Comparison of ENCODE assay signal across 7 cellular contexts in the genomic region with DNA sequence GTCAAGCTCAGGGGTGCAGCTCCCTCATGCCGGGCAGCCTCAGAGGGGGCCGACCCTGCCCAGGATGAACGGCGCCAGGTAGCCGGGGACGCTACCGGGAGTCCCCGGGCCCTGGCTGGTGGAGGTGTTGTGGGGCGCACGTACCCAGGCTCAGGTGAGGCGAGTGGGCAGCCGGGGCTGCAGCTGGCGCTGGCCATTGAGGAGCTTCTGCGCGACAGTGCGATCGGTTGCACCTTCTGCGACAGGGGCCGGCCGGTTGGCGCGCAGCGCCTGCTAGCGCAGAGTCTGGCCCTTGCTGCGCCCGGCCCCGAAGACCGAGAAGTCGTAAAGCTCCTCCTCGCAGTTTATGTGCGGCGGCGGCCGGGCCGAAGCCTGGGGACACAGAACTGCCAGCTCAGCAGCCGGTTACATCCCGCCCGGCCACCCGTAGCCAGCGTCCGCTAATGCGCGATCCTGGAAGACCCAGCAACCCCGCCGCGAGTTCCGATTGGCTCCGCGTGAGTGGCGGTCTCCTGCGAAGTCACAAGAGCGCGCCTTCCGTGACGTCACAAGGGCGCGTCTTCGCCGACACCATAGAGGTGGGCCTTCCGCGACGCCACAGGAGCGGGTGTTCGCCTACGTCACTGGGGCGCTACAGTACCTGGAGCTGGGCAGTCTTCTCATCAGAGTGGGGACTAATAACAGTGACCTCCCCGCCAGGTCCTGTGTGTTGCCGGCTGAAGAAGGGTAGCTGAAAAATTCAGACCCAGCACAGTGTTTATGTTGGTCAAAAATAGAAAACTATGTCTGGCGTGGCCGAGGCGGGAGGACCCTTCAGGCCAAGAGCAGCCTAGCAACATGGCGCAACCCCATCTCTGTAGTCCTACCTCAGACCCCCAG.
A peak's percentile ranks its signal among the peaks of the same experiment; 100 is the strongest.
DNase-seq lines count a peak whose midpoint lies in the region; ATAC-seq, FAIRE-seq and TF ChIP-seq lines count a peak whose summit lies in the region.
"Not testable (repeated sequence)": the region's sequence is repeated elsewhere in the genome, so short reads cannot be mapped to it uniquely, and the experiment has no call there.

No MANE protein-coding gene starts in this region.

- in situ Hi-C loops in GM12878 (cut with MboI), result not testable (repeated sequence)

- peak overlapping the region; percentile 76 for H2AFZ ChIP-seq in GM12878 (ENCODE audit: control insufficient read depth, low read depth, low read length)

- peak; percentile 62 for FAIRE-seq in GM12878 (lab: Jason Lieb, UNC)

- H3K9ac ChIP-seq in GM12878 (ENCODE audit: control insufficient read depth, insufficient read depth, low read length), result peak overlapping the region; percentile 77

- H3K36me3 ChIP-seq in GM12878 (ENCODE audit: control insufficient read depth in 2 of 2, insufficient read depth in 2 of 2, low read length in 1 of 2), result not testable (repeated sequence)

- TSS peak; percentile 73 for BruUV-seq in GM12878 (replicated peaks; lab: Mats Ljungman, UMichigan)

- H3K4me3 ChIP-seq in GM12878 (peak overlapping the region; percentile 81), retinal pigment epithelial cell (ENCODE audit: low read length) (peak overlapping the region; percentile 76)

- peak overlapping the region; percentile 60 for H3K4me2 ChIP-seq in GM12878 (ENCODE audit: control insufficient read depth, insufficient read depth)

- not testable (repeated sequence) for TF ChIP-seq RAD21 in GM12878 (IDR thresholded peaks at IDR 0.05; ENCODE audit: insufficient read depth, low read depth, low read length)

- POLR2A ChIA-PET in GM12878 (lab: Charles Lee), result not testable (repeated sequence)

- peak; percentile 80 for TF ChIP-seq POLR2A in GM12878 (IDR thresholded peaks at IDR 0.05; ENCODE audit: low read depth, low read length)

- intact Hi-C loops in GM12878 (cut with micrococcal nuclease; ENCODE audit: unreplicated experiment), result not testable (repeated sequence)

- RAD21 ChIA-PET in GM12878 (lab: Charles Lee; ENCODE audit: unreplicated experiment), result interaction anchor here (1.3 kb wide), 1 partner anchor 154 kb away, joined by 4 read pairs; no protein-coding TSS in a partner anchor

- DNase-seq in NCI-H2029 treated with DMSO at 0.1 percent for 48 hours (lab: John Stamatoyannopoulos, UW) (peak; percentile 57), T1000 (lab: John Stamatoyannopoulos, UW) (peak; percentile 88), GM12878 (ENCODE audit: low read depth, low spot score) (peak; percentile 86), hypothalamus (lab: John Stamatoyannopoulos, UW) (peak; percentile 58 to 99 (median 96)), retinal pigment epithelial cell (ENCODE audit: low read depth) (peak; percentile 95)

- under 1% methylated on average over 69 of the region's 72 CpGs for WGBS in GM12878 (ENCODE audit: insufficient coverage, insufficient replicate concordance, low lambda C conversion rate, missing lambda C conversion rate)

- H3K4me1 ChIP-seq in GM12878 (ENCODE audit: control insufficient read depth, insufficient read depth, low read length), result not testable (repeated sequence)

- TF ChIP-seq EP300 in GM12878 (IDR thresholded peaks at IDR 0.05; ENCODE audit: borderline replicate concordance in 1 of 2, control insufficient read depth in 1 of 2, low read depth in 2 of 2, low read length in 2 of 2), result 0 out of 4 replicates have a peak, but pooled peaks of 1 of the 2 experiments have one; percentile 19

- peaks cover 14% of the 10 kb centered on the region for H3K79me2 ChIP-seq in GM12878 (ENCODE audit: control insufficient read depth, insufficient read depth, low read length)

- ATAC-seq in GM18511 (IDR thresholded peaks at IDR 0.05; ENCODE audit: unreplicated experiment) (peak; percentile 100), HG03025 (IDR thresholded peaks at IDR 0.05; ENCODE audit: low FRiP score, unreplicated experiment) (peak; percentile 99), GM12878 (peak; percentile 99)

- H3K27me3 ChIP-seq in GM12878 (replicated peaks in 1 of 2; ENCODE audit: control insufficient read depth in 2 of 2, insufficient read depth in 2 of 2, low read length in 1 of 2), result not testable (repeated sequence)

- H4K20me1 ChIP-seq in GM12878 (ENCODE audit: control insufficient read depth, insufficient read depth), result not testable (repeated sequence)

- SMC1A ChIA-PET in GM12878 (lab: Charles Lee; ENCODE audit: uncharacterized antibody, unreplicated experiment), result not testable (repeated sequence)

- TF ChIP-seq CTCF in GM12878 (IDR thresholded peaks at IDR 0.05 in 2 of 3, conservative IDR thresholded peaks at IDR 0.05 in 1 of 3; ENCODE audit: control insufficient read depth in 2 of 3, extremely low read depth in 1 of 3, insufficient read depth in 1 of 3, low read depth in 3 of 3, low read length in 3 of 3); retinal pigment epithelial cell (conservative IDR thresholded peaks at IDR 0.05; ENCODE audit: low read depth, low read length): not testable (repeated sequence)

- CTCF ChIA-PET in GM12878 (lab: Yijun Ruan, JAX), result not testable (repeated sequence)

- H3K9me3 ChIP-seq in GM12878 (replicated peaks; ENCODE audit: control insufficient read depth, insufficient read depth, low read length), result not testable (repeated sequence)

- peak overlapping the region; percentile 74 for H3K27ac ChIP-seq in GM12878 (ENCODE audit: control insufficient read depth, insufficient read depth)

TF ChIP-seq in GM12878, 131 proteins besides CTCF, POLR2A, EP300 and RAD21 (continues in another document):
- 0 out of 2 replicates have a peak, but pooled peaks have one; percentile 32 for TF ChIP-seq IKZF1 (conservative IDR thresholded peaks at IDR 0.05)
- peak; percentile 21 for TF ChIP-seq SIX5 (IDR thresholded peaks at IDR 0.05; ENCODE audit: low read depth, low read length, severe bottlenecking)
- peak; percentile 88 for TF ChIP-seq RFX5 (IDR thresholded peaks at IDR 0.05; ENCODE audit: low read depth, low read length)
- peak; percentile 71; the same call in 1 of the 2 replicates for TF ChIP-seq YY1 (IDR thresholded peaks at IDR 0.05; ENCODE audit: low read depth, low read length)
- TF ChIP-seq PML (IDR thresholded peaks at IDR 0.05; ENCODE audit: low read length), result 0 out of 2 replicates have a peak, but pooled peaks have one; percentile 60
- TF ChIP-seq CBX5 (IDR thresholded peaks at IDR 0.05; ENCODE audit: low read depth), result 0 out of 2 replicates have a peak, but pooled peaks have one; percentile 23
- TF ChIP-seq HCFC1 (IDR thresholded peaks at IDR 0.05; ENCODE audit: low read length), result peak; percentile 82
- TF ChIP-seq BHLHE40 (IDR thresholded peaks at IDR 0.05; ENCODE audit: borderline replicate concordance in 1 of 2, low read depth in 2 of 2, low read length in 1 of 2), result peak in 1 of 2 experiments; percentile 68; a peak in 2 of 4 replicates
- TF ChIP-seq ATF7 (IDR thresholded peaks at IDR 0.05; ENCODE audit: low read depth), result peak; percentile 71
- TF ChIP-seq, protein P1, sequence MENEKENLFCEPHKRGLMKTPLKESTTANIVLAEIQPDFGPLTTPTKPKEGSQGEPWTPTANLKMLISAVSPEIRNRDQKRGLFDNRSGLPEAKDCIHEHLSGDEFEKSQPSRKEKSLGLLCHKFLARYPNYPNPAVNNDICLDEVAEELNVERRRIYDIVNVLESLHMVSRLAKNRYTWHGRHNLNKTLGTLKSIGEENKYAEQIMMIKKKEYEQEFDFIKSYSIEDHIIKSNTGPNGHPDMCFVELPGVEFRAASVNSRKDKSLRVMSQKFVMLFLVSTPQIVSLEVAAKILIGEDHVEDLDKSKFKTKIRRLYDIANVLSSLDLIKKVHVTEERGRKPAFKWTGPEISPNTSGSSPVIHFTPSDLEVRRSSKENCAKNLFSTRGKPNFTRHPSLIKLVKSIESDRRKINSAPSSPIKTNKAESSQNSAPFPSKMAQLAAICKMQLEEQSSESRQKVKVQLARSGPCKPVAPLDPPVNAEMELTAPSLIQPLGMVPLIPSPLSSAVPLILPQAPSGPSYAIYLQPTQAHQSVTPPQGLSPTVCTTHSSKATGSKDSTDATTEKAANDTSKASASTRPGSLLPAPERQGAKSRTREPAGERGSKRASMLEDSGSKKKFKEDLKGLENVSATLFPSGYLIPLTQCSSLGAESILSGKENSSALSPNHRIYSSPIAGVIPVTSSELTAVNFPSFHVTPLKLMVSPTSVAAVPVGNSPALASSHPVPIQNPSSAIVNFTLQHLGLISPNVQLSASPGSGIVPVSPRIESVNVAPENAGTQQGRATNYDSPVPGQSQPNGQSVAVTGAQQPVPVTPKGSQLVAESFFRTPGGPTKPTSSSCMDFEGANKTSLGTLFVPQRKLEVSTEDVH (IDR thresholded peaks at IDR 0.05; ENCODE audit: low read depth, partially characterized antibody), result peak; percentile 70
- TF ChIP-seq BRCA1 (IDR thresholded peaks at IDR 0.05; ENCODE audit: low read depth, low read length), result peak; percentile 54; the same call in 1 of the 2 replicates
- TF ChIP-seq, protein P2, sequence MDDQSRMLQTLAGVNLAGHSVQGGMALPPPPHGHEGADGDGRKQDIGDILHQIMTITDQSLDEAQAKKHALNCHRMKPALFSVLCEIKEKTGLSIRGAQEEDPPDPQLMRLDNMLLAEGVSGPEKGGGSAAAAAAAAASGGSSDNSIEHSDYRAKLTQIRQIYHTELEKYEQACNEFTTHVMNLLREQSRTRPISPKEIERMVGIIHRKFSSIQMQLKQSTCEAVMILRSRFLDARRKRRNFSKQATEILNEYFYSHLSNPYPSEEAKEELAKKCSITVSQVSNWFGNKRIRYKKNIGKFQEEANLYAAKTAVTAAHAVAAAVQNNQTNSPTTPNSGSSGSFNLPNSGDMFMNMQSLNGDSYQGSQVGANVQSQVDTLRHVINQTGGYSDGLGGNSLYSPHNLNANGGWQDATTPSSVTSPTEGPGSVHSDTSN (IDR thresholded peaks at IDR 0.05; ENCODE audit: insufficient replicate concordance, low read depth, low read length), result peak; percentile 10
- peak; percentile 99 for TF ChIP-seq NBN (IDR thresholded peaks at IDR 0.05)
- TF ChIP-seq, protein P3, sequence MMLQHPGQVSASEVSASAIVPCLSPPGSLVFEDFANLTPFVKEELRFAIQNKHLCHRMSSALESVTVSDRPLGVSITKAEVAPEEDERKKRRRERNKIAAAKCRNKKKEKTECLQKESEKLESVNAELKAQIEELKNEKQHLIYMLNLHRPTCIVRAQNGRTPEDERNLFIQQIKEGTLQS (IDR thresholded peaks at IDR 0.05; ENCODE audit: borderline replicate concordance, extremely low read depth, low read depth, low read length), result peak; percentile 81
- TF ChIP-seq, protein P4, sequence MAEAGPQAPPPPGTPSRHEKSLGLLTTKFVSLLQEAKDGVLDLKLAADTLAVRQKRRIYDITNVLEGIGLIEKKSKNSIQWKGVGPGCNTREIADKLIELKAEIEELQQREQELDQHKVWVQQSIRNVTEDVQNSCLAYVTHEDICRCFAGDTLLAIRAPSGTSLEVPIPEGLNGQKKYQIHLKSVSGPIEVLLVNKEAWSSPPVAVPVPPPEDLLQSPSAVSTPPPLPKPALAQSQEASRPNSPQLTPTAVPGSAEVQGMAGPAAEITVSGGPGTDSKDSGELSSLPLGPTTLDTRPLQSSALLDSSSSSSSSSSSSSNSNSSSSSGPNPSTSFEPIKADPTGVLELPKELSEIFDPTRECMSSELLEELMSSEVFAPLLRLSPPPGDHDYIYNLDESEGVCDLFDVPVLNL (IDR thresholded peaks at IDR 0.05; ENCODE audit: low read depth, low read length), result peak; percentile 23; the same call in 1 of the 2 replicates

Comparison
In these comparisons a context has a peak if more than half of its experiments do, and no peak if none do; other contexts are left out.
1. Peak in every context shown above with its lines: DNase-seq, ATAC-seq, H3K4me3 ChIP-seq and H3K27ac ChIP-seq.